ENCODE assay signal across 1 cellular context in genomic region chr7:70419816-70420215, GRCh38.
TF ChIP-seq lines count a peak whose summit lies in the region.

No MANE protein-coding gene starts in this region.

TF ChIP-seq in H1, 55 proteins besides CTCF, POLR2A, EP300 and RAD21:
- TF ChIP-seq SP4 (IDR thresholded peaks at IDR 0.05; ENCODE audit: low read length), result no peak
- no peak for TF ChIP-seq EGR1 (IDR thresholded peaks at IDR 0.05; ENCODE audit: borderline replicate concordance, low read depth, low read length)
- no peak for TF ChIP-seq CEBPB (IDR thresholded peaks at IDR 0.05; ENCODE audit: low read depth, low read length)
- TF ChIP-seq TAF1 (IDR thresholded peaks at IDR 0.05; ENCODE audit: low read depth, low read length), result no peak
- TF ChIP-seq SP2 (IDR thresholded peaks at IDR 0.05; ENCODE audit: low read length), result no peak
- TF ChIP-seq GTF2F1 (IDR thresholded peaks at IDR 0.05; ENCODE audit: borderline replicate concordance, low read depth, low read length), result no peak
- no peak for TF ChIP-seq FOSL1 (IDR thresholded peaks at IDR 0.05; ENCODE audit: insufficient read depth, low read depth, low read length)
- TF ChIP-seq HDAC6 (IDR thresholded peaks at IDR 0.05; ENCODE audit: low read depth, low read length), result no peak
- TF ChIP-seq JUND (IDR thresholded peaks at IDR 0.05; ENCODE audit: low read length), result no peak
- TF ChIP-seq SIN3A (conservative IDR thresholded peaks at IDR 0.05 in 1 of 2, IDR thresholded peaks at IDR 0.05 in 1 of 2; ENCODE audit: low read depth in 1 of 2, low read length in 2 of 2), result no peak
- TF ChIP-seq CBX5 (IDR thresholded peaks at IDR 0.05; ENCODE audit: low read depth, low read length), result no peak
- TF ChIP-seq RBBP5 (IDR thresholded peaks at IDR 0.05; ENCODE audit: borderline replicate concordance, low read depth, low read length), result no peak
- no peak for TF ChIP-seq KDM4A (IDR thresholded peaks at IDR 0.05; ENCODE audit: low read depth, low read length, severe bottlenecking)
- TF ChIP-seq SAP30 (IDR thresholded peaks at IDR 0.05; ENCODE audit: insufficient read depth, insufficient replicate concordance, low read length), result no peak
- TF ChIP-seq CTBP2 (IDR thresholded peaks at IDR 0.05; ENCODE audit: borderline replicate concordance, insufficient read depth, insufficient read length, low read length), result no peak
- no peak for TF ChIP-seq NRF1 (IDR thresholded peaks at IDR 0.05; ENCODE audit: low read depth, low read length)
- no peak for TF ChIP-seq NANOG (IDR thresholded peaks at IDR 0.05; ENCODE audit: insufficient read depth, low read depth, low read length, poor library complexity, severe bottlenecking)
- TF ChIP-seq RFX5 (IDR thresholded peaks at IDR 0.05; ENCODE audit: borderline replicate concordance, low read depth, low read length), result no peak
- no peak for TF ChIP-seq ZNF274 (IDR thresholded peaks at IDR 0.05; ENCODE audit: borderline replicate concordance, extremely low read depth, low read length)
